Comparison of ENCODE assay signal across 19 cellular contexts in genomic region chr10:116699783-116700150, GRCh38.
"Had no signal": no experiment of that assay in that cellular context is flagged by ENCODE, and none has a peak within 500 bp of the region (broad histone marks: within the 10 kb centered on the region; RNA-seq: fewer than 3 reads in every experiment).

No MANE protein-coding gene starts in this region.

- H3K4me3 ChIP-seq: gastroesophageal sphincter, heart right ventricle, left ventricle myocardium inferior, prostate gland, right atrium auricular region had no signal

- DNase-seq: activated CD4-positive, alpha-beta T cell treated with anti-CD3 and anti-CD28 coated beads, Interleukin-2, amount 10 ng/mL, durations not matched to agents 7 days and 5 days; activated CD8-positive, alpha-beta memory T cell treated with anti-CD3 and anti-CD28 coated beads, Interleukin-2, amount 50 U/mL, for 4 hours; activated effector memory CD4-positive, alpha-beta T cell treated with Interleukin-2 at 50 U/mL for 16 hours; activated naive CD4-positive, alpha-beta T cell treated with anti-CD3 and anti-CD28 coated beads, Interleukin-2, amount 10 ng/mL, durations not matched to agents 7 days and 5 days; activated naive CD8-positive, alpha-beta T cell treated with anti-CD3 and anti-CD28 coated beads, Interleukin-2, amount 50 U/mL, for 24 hours; activated T-cell treated with anti-CD3 and anti-CD28 coated beads, Interleukin-2, amount 50 U/mL, for 48 hours; aorta; effector CD8-positive, alpha-beta T cell; heart right ventricle; left ventricle myocardium inferior; mammary epithelial cell; nephron progenitor cell; stimulated activated CD4-positive, alpha-beta T cell treated with anti-CD3 and anti-CD28 coated beads, Interleukin-2, amount 100 ng/mL, for 24 hours; stimulated activated naive CD8-positive, alpha-beta T cell treated with anti-CD3 and anti-CD28 coated beads, Interleukin-15, Interleukin-2, amounts not matched to agents 100 U/mL and 50 U/mL, for 24 hours; T1000 had no signal

- H3K4me1 ChIP-seq: prostate gland, right atrium auricular region had no signal

- H3K36me3 ChIP-seq: prostate gland, right atrium auricular region had no signal

- H3K9me3 ChIP-seq: gastroesophageal sphincter, heart right ventricle, left ventricle myocardium inferior, prostate gland, right atrium auricular region had no signal

- H3K27me3 ChIP-seq: gastroesophageal sphincter, heart right ventricle, right atrium auricular region had no signal

- ATAC-seq: activated naive CD8-positive, alpha-beta T cell treated with anti-CD3 and anti-CD28 coated beads, Interleukin-2, amount 50 U/mL, for 24 hours; esophagus mucosa; gastroesophageal sphincter; stimulated activated naive CD8-positive, alpha-beta T cell treated with anti-CD3 and anti-CD28 coated beads, Interleukin-15, Interleukin-2, amounts not matched to agents 100 U/mL and 50 U/mL, for 24 hours had no signal

- H3K27ac ChIP-seq: gastroesophageal sphincter, heart right ventricle, left ventricle myocardium inferior, prostate gland, right atrium auricular region had no signal
